In the genomic region with DNA sequence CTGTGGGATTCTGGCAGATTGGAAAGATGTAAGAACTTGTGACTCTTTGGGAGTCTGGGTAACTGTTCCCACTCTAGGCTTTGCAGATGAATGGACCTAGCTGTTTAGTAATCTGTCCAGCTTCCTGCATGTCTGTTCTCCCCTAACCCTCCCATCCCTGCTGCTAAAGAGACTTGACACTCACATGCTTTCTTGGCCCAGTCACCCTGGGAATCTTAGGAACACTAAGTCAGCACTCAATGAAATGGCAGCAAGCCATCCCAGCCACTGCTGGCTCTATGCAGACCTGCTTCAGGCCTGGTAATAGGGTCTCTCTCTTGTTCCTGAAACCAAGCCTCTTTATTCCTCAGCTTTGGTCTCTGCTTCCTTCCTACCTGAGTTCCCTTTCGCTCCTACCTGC, we compare ENCODE assay signal across 18 cellular contexts.
A peak's percentile ranks its signal among the peaks of the same experiment; 100 is the strongest.
DNase-seq lines count a peak whose midpoint lies in the region; ATAC-seq, FAIRE-seq and TF ChIP-seq lines count a peak whose summit lies in the region.
"Had no signal": no experiment of that assay in that cellular context is flagged by ENCODE, and none has a peak within 500 bp of the region (broad histone marks: within the 10 kb centered on the region; RNA-seq: fewer than 3 reads in every experiment).

No MANE protein-coding gene starts in this region.

- no peaks in the 10 kb centered on the region for H3K9me3 ChIP-seq in astrocyte (ENCODE audit: insufficient read depth, low read depth, low read length)

- no peaks in the 10 kb centered on the region for H3F3A ChIP-seq in GM23338 (replicated peaks; ENCODE audit: low read depth)

- DNase-seq in GM23338 (ENCODE audit: low spot score) = no peak
- DNase-seq in astrocyte (ENCODE audit: low read depth) = peak; percentile 90
- DNase-seq in foreskin fibroblast = peak; percentile 86 to 87
- DNase-seq in retinal pigment epithelial cell (ENCODE audit: low read depth) = peak; percentile 57
- no peak for DNase-seq in NCI-H1105 treated with DMSO at 0.1 percent for 48 hours (lab: John Stamatoyannopoulos, UW)
- no peak for DNase-seq in COR-L47 (lab: John Stamatoyannopoulos, UW)
- DNase-seq: activated CD4-positive, alpha-beta T cell treated with anti-CD3 and anti-CD28 coated beads, Interleukin-2, amount 10 ng/mL, durations not matched to agents 7 days and 5 days; activated T-cell treated with anti-CD3 and anti-CD28 coated beads, Interleukin-2, amount 50 U/mL, for 72 hours; CD4-positive, CD25-positive, alpha-beta regulatory T cell; dermis blood vessel endothelial cell; MM.1S; NCI-H2029; NCI-H526 treated with DMSO at 0.1 percent for 48 hours had no signal

- H3K27me3 ChIP-seq in GM23338 (ENCODE audit: insufficient read depth) = no peaks in the 10 kb centered on the region
- H3K27me3 ChIP-seq in astrocyte (ENCODE audit: insufficient read depth, low read length) = no peaks in the 10 kb centered on the region

- H3K9me2 ChIP-seq in GM23338 (ENCODE audit: insufficient read depth) = no peaks in the 10 kb centered on the region

- H3K36me3 Mint-ChIP-seq in GM23338 (ENCODE audit: low read depth) = peaks cover 3% of the 10 kb centered on the region; the same call in 1 of the 3 replicates
- H3K36me3 Mint-ChIP-seq in astrocyte (ENCODE audit: low read depth, unreplicated experiment) = peaks cover 3% of the 10 kb centered on the region
- H3K36me3 Mint-ChIP-seq: CD4-positive, CD25-positive, alpha-beta regulatory T cell had no signal

- TF ChIP-seq CTCF in GM23338 (conservative IDR thresholded peaks at IDR 0.05; ENCODE audit: low read depth in 2 of 2) = no peak
- no peak for TF ChIP-seq CTCF in astrocyte (IDR thresholded peaks at IDR 0.05; ENCODE audit: insufficient read depth, low read depth, low read length)
- TF ChIP-seq CTCF in foreskin fibroblast (IDR thresholded peaks at IDR 0.05; ENCODE audit: low read depth, low read length) = no peak
- TF ChIP-seq CTCF in retinal pigment epithelial cell (conservative IDR thresholded peaks at IDR 0.05; ENCODE audit: low read depth, low read length) = no peak

- H3K4me1 Mint-ChIP-seq in GM23338 (peaks cover 18% of the 10 kb centered on the region), astrocyte (ENCODE audit: low read depth, unreplicated experiment) (peaks cover 28% of the 10 kb centered on the region)
- H3K4me1 Mint-ChIP-seq: activated CD4-positive, alpha-beta T cell treated with anti-CD3 and anti-CD28 coated beads, Interleukin-2, amount 10 ng/mL, durations not matched to agents 7 days and 5 days; CD4-positive, CD25-positive, alpha-beta regulatory T cell had no signal

- no peak overlapping the region for H3K4me3 Mint-ChIP-seq in GM23338
- H3K4me3 Mint-ChIP-seq in astrocyte (ENCODE audit: unreplicated experiment) = no peak overlapping the region
- H3K4me3 Mint-ChIP-seq: activated CD4-positive, alpha-beta T cell treated with anti-CD3 and anti-CD28 coated beads, Interleukin-2, amount 10 ng/mL, durations not matched to agents 7 days and 5 days; activated T-cell treated with anti-CD3 and anti-CD28 coated beads, Interleukin-2, amount 50 U/mL, for 72 hours; CD4-positive, CD25-positive, alpha-beta regulatory T cell; T-helper 2 cell treated with Interferon-gamma antibody and Interleukin-4, amounts not matched to agents 5 μg/mL and 100 μg/mL, for 36 hours had no signal

- H2AFZ ChIP-seq in GM23338 (no peak overlapping the region), astrocyte (ENCODE audit: low read depth, low read length) (no peak overlapping the region)
- H2AFZ ChIP-seq: parathyroid adenoma had no signal

- 0 out of 2 replicates have a peak overlapping the region, but pooled peaks have one; percentile 3 for H3K27ac Mint-ChIP-seq in GM23338
- H3K27ac Mint-ChIP-seq in astrocyte (ENCODE audit: unreplicated experiment) = no peak overlapping the region
- H3K27ac Mint-ChIP-seq: activated CD4-positive, alpha-beta T cell treated with anti-CD3 and anti-CD28 coated beads, Interleukin-2, amount 10 ng/mL, durations not matched to agents 7 days and 5 days; activated T-cell treated with anti-CD3 and anti-CD28 coated beads, Interleukin-2, amount 50 U/mL, for 72 hours; CD4-positive, CD25-positive, alpha-beta regulatory T cell; T-helper 2 cell treated with Interferon-gamma antibody and Interleukin-4, amounts not matched to agents 5 μg/mL and 100 μg/mL, for 36 hours had no signal

- no peak overlapping the region for H3K4me2 ChIP-seq in GM23338
- peak overlapping the region; percentile 1 for H3K4me2 ChIP-seq in astrocyte (ENCODE audit: low read length)

- no peak overlapping the region for H3K27ac ChIP-seq in GM23338 (ENCODE audit: low read depth)
- H3K27ac ChIP-seq in astrocyte (ENCODE audit: low read depth, low read length) = peak overlapping the region; percentile 44
- H3K27ac ChIP-seq: parathyroid adenoma had no signal

- H3K79me2 ChIP-seq in GM23338 (replicated peaks; ENCODE audit: insufficient read depth) (no peaks in the 10 kb centered on the region), astrocyte (ENCODE audit: insufficient read depth, low read length) (no peaks in the 10 kb centered on the region)
- H3K79me2 ChIP-seq: parathyroid adenoma had no signal

- H3K4me3 ChIP-seq in GM23338 = no peak overlapping the region
- no peak overlapping the region for H3K4me3 ChIP-seq in astrocyte (ENCODE audit: insufficient read depth, low read depth, low read length)
- H3K4me3 ChIP-seq in foreskin fibroblast (ENCODE audit: low read depth in 1 of 2, low read length in 2 of 2) = no peak overlapping the region
- H3K4me3 ChIP-seq in retinal pigment epithelial cell (ENCODE audit: low read length) = no peak overlapping the region

- H3K4me1 ChIP-seq in GM23338 (ENCODE audit: insufficient read depth) = peaks cover 16% of the 10 kb centered on the region; the same call in 1 of the 2 replicates
- H3K4me1 ChIP-seq in astrocyte (ENCODE audit: insufficient read depth, low read length) = peaks cover 38% of the 10 kb centered on the region
- H3K4me1 ChIP-seq: parathyroid adenoma had no signal

- H3K36me3 ChIP-seq in GM23338 (ENCODE audit: insufficient read depth) = no peaks in the 10 kb centered on the region
- no peaks in the 10 kb centered on the region for H3K36me3 ChIP-seq in astrocyte (ENCODE audit: insufficient read depth, low read length)

- no peak for FAIRE-seq in astrocyte (lab: Jason Lieb, UNC)
- FAIRE-seq: GM12891 had no signal

- no peaks in the 10 kb centered on the region for H3K9me3 Mint-ChIP-seq in GM23338
- peaks cover 2% of the 10 kb centered on the region for H3K9me3 Mint-ChIP-seq in astrocyte (ENCODE audit: unreplicated experiment)
- H3K9me3 Mint-ChIP-seq: activated CD4-positive, alpha-beta T cell treated with anti-CD3 and anti-CD28 coated beads, Interleukin-2, amount 10 ng/mL, durations not matched to agents 7 days and 5 days; activated T-cell treated with anti-CD3 and anti-CD28 coated beads, Interleukin-2, amount 50 U/mL, for 72 hours; T-helper 2 cell treated with Interferon-gamma antibody and Interleukin-4, amounts not matched to agents 5 μg/mL and 100 μg/mL, for 36 hours had no signal

- peak overlapping the region; percentile 6 for H3K9ac ChIP-seq in astrocyte (ENCODE audit: low read length)
- H3K9ac ChIP-seq: parathyroid adenoma had no signal

- H4K20me1 ChIP-seq in GM23338 (replicated peaks; ENCODE audit: insufficient read depth) = no peaks in the 10 kb centered on the region
- no peaks in the 10 kb centered on the region for H4K20me1 ChIP-seq in astrocyte (ENCODE audit: insufficient read depth, low read length)

- H3K27me3 Mint-ChIP-seq in GM23338 (ENCODE audit: insufficient read depth, low read depth, poor library complexity) (no peaks in the 10 kb centered on the region), astrocyte (ENCODE audit: low read depth, unreplicated experiment) (no peaks in the 10 kb centered on the region)
- H3K27me3 Mint-ChIP-seq: CD4-positive, CD25-positive, alpha-beta regulatory T cell had no signal

- no peak for ATAC-seq in GM23338
- ATAC-seq in HG03457 (IDR thresholded peaks at IDR 0.05; ENCODE audit: unreplicated experiment) = no peak
- ATAC-seq in GM21390 (IDR thresholded peaks at IDR 0.05; ENCODE audit: unreplicated experiment) = no peak
- ATAC-seq: activated T-cell treated with anti-CD3 and anti-CD28 coated beads, Interleukin-2, amount 50 U/mL, for 72 hours had no signal

TF ChIP-seq in GM23338, 12 proteins besides CTCF, POLR2A, EP300 and RAD21 (continues in another document):
- TF ChIP-seq NANOG (IDR thresholded peaks at IDR 0.05; ENCODE audit: borderline replicate concordance) (no peak), EZH2phosphoT487 (IDR thresholded peaks at IDR 0.05; ENCODE audit: unreplicated experiment) (no peak)
- TF ChIP-seq, protein P1, sequence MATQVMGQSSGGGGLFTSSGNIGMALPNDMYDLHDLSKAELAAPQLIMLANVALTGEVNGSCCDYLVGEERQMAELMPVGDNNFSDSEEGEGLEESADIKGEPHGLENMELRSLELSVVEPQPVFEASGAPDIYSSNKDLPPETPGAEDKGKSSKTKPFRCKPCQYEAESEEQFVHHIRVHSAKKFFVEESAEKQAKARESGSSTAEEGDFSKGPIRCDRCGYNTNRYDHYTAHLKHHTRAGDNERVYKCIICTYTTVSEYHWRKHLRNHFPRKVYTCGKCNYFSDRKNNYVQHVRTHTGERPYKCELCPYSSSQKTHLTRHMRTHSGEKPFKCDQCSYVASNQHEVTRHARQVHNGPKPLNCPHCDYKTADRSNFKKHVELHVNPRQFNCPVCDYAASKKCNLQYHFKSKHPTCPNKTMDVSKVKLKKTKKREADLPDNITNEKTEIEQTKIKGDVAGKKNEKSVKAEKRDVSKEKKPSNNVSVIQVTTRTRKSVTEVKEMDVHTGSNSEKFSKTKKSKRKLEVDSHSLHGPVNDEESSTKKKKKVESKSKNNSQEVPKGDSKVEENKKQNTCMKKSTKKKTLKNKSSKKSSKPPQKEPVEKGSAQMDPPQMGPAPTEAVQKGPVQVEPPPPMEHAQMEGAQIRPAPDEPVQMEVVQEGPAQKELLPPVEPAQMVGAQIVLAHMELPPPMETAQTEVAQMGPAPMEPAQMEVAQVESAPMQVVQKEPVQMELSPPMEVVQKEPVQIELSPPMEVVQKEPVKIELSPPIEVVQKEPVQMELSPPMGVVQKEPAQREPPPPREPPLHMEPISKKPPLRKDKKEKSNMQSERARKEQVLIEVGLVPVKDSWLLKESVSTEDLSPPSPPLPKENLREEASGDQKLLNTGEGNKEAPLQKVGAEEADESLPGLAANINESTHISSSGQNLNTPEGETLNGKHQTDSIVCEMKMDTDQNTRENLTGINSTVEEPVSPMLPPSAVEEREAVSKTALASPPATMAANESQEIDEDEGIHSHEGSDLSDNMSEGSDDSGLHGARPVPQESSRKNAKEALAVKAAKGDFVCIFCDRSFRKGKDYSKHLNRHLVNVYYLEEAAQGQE (IDR thresholded peaks at IDR 0.05; ENCODE audit: unreplicated experiment) = no peak
- TF ChIP-seq, protein P2, sequence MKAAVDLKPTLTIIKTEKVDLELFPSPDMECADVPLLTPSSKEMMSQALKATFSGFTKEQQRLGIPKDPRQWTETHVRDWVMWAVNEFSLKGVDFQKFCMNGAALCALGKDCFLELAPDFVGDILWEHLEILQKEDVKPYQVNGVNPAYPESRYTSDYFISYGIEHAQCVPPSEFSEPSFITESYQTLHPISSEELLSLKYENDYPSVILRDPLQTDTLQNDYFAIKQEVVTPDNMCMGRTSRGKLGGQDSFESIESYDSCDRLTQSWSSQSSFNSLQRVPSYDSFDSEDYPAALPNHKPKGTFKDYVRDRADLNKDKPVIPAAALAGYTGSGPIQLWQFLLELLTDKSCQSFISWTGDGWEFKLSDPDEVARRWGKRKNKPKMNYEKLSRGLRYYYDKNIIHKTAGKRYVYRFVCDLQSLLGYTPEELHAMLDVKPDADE (IDR thresholded peaks at IDR 0.05) = no peak

Comparison
In these comparisons a context has a peak if more than half of its experiments do, and no peak if none do; other contexts are left out.
1. DNase-seq: peak in astrocyte (single experiment), foreskin fibroblast (2 of 2) and retinal pigment epithelial cell (single experiment); none in GM23338 (single experiment), NCI-H1105 treated with DMSO at 0.1 percent for 48 hours (single experiment) and COR-L47 (single experiment).